In the genomic region with DNA sequence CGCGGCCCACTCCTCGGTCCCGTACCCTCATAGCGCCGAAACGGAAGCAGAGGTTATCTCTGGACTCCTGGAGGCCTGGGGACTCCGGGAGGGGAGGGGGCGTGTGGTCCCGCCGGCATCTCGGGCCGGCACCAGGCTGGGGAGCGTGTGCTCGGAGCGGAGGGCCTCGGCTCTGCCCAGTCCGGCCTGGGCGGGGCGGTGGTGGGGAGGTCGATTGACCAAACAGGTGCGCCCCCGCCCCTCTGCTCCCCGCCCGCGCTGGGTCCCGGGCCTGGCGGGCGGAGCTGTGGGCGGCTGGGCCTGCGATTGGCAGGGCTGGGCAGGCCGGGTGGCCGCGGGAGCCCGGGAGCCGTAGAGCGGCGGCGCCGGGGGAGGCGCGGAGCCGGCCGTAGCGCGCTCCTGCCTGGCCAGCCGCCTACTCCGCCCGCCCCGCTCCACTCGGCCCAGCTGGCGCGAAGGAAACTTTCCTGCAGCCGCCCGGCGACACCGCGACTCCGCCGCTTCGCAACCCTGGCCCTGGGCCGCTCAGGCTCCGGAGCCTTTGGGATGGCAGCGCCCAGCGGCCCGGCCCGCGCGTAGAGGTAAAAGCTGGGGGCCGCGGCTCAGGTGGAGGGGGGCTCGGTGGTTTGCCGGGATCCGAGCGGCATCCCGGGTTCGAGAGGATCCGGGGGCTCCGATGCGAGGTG, we compare ENCODE assay signal across 1 cellular context.
TF ChIP-seq lines count a peak whose summit lies in the region.

No MANE protein-coding gene starts in this region.

TF ChIP-seq in HepG2, 621 proteins besides CTCF, POLR2A, EP300 and RAD21 (continued from another document and continues in another):
- TF ChIP-seq, protein P1, sequence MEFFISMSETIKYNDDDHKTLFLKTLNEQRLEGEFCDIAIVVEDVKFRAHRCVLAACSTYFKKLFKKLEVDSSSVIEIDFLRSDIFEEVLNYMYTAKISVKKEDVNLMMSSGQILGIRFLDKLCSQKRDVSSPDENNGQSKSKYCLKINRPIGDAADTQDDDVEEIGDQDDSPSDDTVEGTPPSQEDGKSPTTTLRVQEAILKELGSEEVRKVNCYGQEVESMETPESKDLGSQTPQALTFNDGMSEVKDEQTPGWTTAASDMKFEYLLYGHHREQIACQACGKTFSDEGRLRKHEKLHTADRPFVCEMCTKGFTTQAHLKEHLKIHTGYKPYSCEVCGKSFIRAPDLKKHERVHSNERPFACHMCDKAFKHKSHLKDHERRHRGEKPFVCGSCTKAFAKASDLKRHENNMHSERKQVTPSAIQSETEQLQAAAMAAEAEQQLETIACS (CRISPR knock-in tag; IDR thresholded peaks at IDR 0.05), result no peak
- 0 out of 2 replicates have a peak, but pooled peaks have one; percentile 10 for TF ChIP-seq HNF4G (IDR thresholded peaks at IDR 0.05; ENCODE audit: borderline replicate concordance, low read depth, low read length)
- TF ChIP-seq HNF4G (CRISPR knock-in tag; IDR thresholded peaks at IDR 0.05; ENCODE audit: borderline replicate concordance, low read depth), result no peak
- TF ChIP-seq, protein P2, sequence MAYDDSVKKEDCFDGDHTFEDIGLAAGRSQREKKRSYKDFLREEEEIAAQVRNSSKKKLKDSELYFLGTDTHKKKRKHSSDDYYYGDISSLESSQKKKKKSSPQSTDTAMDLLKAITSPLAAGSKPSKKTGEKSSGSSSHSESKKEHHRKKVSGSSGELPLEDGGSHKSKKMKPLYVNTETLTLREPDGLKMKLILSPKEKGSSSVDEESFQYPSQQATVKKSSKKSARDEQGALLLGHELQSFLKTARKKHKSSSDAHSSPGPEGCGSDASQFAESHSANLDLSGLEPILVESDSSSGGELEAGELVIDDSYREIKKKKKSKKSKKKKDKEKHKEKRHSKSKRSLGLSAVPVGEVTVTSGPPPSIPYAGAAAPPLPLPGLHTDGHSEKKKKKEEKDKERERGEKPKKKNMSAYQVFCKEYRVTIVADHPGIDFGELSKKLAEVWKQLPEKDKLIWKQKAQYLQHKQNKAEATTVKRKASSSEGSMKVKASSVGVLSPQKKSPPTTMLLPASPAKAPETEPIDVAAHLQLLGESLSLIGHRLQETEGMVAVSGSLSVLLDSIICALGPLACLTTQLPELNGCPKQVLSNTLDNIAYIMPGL (CRISPR knock-in tag; IDR thresholded peaks at IDR 0.05; ENCODE audit: borderline replicate concordance in 1 of 2, low read depth in 1 of 2), result no peak; a peak in 1 of 4 replicates
- no peak for TF ChIP-seq NFE2L2 (IDR thresholded peaks at IDR 0.05; ENCODE audit: low read length)
- no peak for TF ChIP-seq JARID2 (CRISPR knock-in tag; IDR thresholded peaks at IDR 0.05; ENCODE audit: insufficient replicate concordance)
- TF ChIP-seq, protein P3, sequence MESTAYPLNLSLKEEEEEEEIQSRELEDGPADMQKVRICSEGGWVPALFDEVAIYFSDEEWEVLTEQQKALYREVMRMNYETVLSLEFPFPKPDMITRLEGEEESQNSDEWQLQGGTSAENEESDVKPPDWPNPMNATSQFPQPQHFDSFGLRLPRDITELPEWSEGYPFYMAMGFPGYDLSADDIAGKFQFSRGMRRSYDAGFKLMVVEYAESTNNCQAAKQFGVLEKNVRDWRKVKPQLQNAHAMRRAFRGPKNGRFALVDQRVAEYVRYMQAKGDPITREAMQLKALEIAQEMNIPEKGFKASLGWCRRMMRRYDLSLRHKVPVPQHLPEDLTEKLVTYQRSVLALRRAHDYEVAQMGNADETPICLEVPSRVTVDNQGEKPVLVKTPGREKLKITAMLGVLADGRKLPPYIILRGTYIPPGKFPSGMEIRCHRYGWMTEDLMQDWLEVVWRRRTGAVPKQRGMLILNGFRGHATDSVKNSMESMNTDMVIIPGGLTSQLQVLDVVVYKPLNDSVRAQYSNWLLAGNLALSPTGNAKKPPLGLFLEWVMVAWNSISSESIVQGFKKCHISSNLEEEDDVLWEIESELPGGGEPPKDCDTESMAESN (CRISPR knock-in tag; conservative IDR thresholded peaks at IDR 0.05), result peak; percentile 49; the same call in 1 of the 2 replicates
- TF ChIP-seq, protein P4, sequence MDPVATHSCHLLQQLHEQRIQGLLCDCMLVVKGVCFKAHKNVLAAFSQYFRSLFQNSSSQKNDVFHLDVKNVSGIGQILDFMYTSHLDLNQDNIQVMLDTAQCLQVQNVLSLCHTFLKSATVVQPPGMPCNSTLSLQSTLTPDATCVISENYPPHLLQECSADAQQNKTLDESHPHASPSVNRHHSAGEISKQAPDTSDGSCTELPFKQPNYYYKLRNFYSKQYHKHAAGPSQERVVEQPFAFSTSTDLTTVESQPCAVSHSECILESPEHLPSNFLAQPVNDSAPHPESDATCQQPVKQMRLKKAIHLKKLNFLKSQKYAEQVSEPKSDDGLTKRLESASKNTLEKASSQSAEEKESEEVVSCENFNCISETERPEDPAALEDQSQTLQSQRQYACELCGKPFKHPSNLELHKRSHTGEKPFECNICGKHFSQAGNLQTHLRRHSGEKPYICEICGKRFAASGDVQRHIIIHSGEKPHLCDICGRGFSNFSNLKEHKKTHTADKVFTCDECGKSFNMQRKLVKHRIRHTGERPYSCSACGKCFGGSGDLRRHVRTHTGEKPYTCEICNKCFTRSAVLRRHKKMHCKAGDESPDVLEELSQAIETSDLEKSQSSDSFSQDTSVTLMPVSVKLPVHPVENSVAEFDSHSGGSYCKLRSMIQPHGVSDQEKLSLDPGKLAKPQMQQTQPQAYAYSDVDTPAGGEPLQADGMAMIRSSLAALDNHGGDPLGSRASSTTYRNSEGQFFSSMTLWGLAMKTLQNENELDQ (CRISPR knock-in tag; IDR thresholded peaks at IDR 0.05; ENCODE audit: borderline replicate concordance), result no peak
- TF ChIP-seq THYN1 (CRISPR knock-in tag; IDR thresholded peaks at IDR 0.05; ENCODE audit: borderline replicate concordance, low read depth), result no peak
- TF ChIP-seq ZMYM3 (CRISPR knock-in tag; IDR thresholded peaks at IDR 0.05), result no peak
- TF ChIP-seq, protein P5, sequence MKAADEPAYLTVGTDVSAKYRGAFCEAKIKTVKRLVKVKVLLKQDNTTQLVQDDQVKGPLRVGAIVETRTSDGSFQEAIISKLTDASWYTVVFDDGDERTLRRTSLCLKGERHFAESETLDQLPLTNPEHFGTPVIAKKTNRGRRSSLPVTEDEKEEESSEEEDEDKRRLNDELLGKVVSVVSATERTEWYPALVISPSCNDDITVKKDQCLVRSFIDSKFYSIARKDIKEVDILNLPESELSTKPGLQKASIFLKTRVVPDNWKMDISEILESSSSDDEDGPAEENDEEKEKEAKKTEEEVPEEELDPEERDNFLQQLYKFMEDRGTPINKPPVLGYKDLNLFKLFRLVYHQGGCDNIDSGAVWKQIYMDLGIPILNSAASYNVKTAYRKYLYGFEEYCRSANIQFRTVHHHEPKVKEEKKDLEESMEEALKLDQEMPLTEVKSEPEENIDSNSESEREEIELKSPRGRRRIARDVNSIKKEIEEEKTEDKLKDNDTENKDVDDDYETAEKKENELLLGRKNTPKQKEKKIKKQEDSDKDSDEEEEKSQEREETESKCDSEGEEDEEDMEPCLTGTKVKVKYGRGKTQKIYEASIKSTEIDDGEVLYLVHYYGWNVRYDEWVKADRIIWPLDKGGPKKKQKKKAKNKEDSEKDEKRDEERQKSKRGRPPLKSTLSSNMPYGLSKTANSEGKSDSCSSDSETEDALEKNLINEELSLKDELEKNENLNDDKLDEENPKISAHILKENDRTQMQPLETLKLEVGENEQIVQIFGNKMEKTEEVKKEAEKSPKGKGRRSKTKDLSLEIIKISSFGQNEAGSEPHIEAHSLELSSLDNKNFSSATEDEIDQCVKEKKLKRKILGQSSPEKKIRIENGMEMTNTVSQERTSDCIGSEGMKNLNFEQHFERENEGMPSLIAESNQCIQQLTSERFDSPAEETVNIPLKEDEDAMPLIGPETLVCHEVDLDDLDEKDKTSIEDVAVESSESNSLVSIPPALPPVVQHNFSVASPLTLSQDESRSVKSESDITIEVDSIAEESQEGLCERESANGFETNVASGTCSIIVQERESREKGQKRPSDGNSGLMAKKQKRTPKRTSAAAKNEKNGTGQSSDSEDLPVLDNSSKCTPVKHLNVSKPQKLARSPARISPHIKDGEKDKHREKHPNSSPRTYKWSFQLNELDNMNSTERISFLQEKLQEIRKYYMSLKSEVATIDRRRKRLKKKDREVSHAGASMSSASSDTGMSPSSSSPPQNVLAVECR (CRISPR knock-in tag; IDR thresholded peaks at IDR 0.05; ENCODE audit: borderline replicate concordance), result peak; percentile 30; the same call in 1 of the 2 replicates
- TF ChIP-seq, protein P6, sequence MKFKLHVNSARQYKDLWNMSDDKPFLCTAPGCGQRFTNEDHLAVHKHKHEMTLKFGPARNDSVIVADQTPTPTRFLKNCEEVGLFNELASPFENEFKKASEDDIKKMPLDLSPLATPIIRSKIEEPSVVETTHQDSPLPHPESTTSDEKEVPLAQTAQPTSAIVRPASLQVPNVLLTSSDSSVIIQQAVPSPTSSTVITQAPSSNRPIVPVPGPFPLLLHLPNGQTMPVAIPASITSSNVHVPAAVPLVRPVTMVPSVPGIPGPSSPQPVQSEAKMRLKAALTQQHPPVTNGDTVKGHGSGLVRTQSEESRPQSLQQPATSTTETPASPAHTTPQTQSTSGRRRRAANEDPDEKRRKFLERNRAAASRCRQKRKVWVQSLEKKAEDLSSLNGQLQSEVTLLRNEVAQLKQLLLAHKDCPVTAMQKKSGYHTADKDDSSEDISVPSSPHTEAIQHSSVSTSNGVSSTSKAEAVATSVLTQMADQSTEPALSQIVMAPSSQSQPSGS (CRISPR knock-in tag; IDR thresholded peaks at IDR 0.05), result no peak
- TF ChIP-seq, protein P7, sequence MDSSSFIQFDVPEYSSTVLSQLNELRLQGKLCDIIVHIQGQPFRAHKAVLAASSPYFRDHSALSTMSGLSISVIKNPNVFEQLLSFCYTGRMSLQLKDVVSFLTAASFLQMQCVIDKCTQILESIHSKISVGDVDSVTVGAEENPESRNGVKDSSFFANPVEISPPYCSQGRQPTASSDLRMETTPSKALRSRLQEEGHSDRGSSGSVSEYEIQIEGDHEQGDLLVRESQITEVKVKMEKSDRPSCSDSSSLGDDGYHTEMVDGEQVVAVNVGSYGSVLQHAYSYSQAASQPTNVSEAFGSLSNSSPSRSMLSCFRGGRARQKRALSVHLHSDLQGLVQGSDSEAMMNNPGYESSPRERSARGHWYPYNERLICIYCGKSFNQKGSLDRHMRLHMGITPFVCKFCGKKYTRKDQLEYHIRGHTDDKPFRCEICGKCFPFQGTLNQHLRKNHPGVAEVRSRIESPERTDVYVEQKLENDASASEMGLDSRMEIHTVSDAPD (CRISPR knock-in tag; IDR thresholded peaks at IDR 0.05), result peak; percentile 42; the same call in 1 of the 2 replicates
- TF ChIP-seq ZFY (CRISPR knock-in tag; IDR thresholded peaks at IDR 0.05), result peak; percentile 81
- no peak for TF ChIP-seq ZNF329 (CRISPR knock-in tag; IDR thresholded peaks at IDR 0.05; ENCODE audit: low read depth)
- TF ChIP-seq ZFYVE20 (CRISPR knock-in tag; IDR thresholded peaks at IDR 0.05; ENCODE audit: borderline replicate concordance, low read depth), result no peak
- TF ChIP-seq, protein P8, sequence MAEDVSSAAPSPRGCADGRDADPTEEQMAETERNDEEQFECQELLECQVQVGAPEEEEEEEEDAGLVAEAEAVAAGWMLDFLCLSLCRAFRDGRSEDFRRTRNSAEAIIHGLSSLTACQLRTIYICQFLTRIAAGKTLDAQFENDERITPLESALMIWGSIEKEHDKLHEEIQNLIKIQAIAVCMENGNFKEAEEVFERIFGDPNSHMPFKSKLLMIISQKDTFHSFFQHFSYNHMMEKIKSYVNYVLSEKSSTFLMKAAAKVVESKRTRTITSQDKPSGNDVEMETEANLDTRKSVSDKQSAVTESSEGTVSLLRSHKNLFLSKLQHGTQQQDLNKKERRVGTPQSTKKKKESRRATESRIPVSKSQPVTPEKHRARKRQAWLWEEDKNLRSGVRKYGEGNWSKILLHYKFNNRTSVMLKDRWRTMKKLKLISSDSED (CRISPR knock-in tag; IDR thresholded peaks at IDR 0.05), result no peak
- no peak for TF ChIP-seq HDAC2 (CRISPR knock-in tag; IDR thresholded peaks at IDR 0.05)
- TF ChIP-seq ZNF274 (CRISPR knock-in tag; IDR thresholded peaks at IDR 0.05), result no peak
- TF ChIP-seq ZNF670 (CRISPR knock-in tag; IDR thresholded peaks at IDR 0.05; ENCODE audit: borderline replicate concordance), result no peak
- TF ChIP-seq ZBTB7B (CRISPR knock-in tag; IDR thresholded peaks at IDR 0.05), result no peak; the same call in 1 of the 2 replicates
- TF ChIP-seq, protein P9, sequence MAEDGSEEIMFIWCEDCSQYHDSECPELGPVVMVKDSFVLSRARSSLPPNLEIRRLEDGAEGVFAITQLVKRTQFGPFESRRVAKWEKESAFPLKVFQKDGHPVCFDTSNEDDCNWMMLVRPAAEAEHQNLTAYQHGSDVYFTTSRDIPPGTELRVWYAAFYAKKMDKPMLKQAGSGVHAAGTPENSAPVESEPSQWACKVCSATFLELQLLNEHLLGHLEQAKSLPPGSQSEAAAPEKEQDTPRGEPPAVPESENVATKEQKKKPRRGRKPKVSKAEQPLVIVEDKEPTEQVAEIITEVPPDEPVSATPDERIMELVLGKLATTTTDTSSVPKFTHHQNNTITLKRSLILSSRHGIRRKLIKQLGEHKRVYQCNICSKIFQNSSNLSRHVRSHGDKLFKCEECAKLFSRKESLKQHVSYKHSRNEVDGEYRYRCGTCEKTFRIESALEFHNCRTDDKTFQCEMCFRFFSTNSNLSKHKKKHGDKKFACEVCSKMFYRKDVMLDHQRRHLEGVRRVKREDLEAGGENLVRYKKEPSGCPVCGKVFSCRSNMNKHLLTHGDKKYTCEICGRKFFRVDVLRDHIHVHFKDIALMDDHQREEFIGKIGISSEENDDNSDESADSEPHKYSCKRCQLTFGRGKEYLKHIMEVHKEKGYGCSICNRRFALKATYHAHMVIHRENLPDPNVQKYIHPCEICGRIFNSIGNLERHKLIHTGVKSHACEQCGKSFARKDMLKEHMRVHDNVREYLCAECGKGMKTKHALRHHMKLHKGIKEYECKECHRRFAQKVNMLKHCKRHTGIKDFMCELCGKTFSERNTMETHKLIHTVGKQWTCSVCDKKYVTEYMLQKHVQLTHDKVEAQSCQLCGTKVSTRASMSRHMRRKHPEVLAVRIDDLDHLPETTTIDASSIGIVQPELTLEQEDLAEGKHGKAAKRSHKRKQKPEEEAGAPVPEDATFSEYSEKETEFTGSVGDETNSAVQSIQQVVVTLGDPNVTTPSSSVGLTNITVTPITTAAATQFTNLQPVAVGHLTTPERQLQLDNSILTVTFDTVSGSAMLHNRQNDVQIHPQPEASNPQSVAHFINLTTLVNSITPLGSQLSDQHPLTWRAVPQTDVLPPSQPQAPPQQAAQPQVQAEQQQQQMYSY (CRISPR knock-in tag; IDR thresholded peaks at IDR 0.05), result peak; percentile 21; the same call in 1 of the 2 replicates
- no peak for TF ChIP-seq PCBP2 (optimal IDR thresholded peaks at IDR 0.05; ENCODE audit: low read depth, low read length, poor library complexity, severe bottlenecking)
- TF ChIP-seq, protein P10, sequence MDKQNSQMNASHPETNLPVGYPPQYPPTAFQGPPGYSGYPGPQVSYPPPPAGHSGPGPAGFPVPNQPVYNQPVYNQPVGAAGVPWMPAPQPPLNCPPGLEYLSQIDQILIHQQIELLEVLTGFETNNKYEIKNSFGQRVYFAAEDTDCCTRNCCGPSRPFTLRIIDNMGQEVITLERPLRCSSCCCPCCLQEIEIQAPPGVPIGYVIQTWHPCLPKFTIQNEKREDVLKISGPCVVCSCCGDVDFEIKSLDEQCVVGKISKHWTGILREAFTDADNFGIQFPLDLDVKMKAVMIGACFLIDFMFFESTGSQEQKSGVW (CRISPR knock-in tag; IDR thresholded peaks at IDR 0.05; ENCODE audit: borderline replicate concordance), result no peak
